Comparison of ENCODE assay signal across 8 cellular contexts in genomic region chr7:75642810-75643486, GRCh38.
DNase-seq lines count a peak whose midpoint lies in the region; ATAC-seq and TF ChIP-seq lines count a peak whose summit lies in the region.

No MANE protein-coding gene starts in this region.

- H3K27me3 ChIP-seq in SU-DHL-6 (ENCODE audit: low read length), result no peaks in the 10 kb centered on the region
- H3K27me3 ChIP-seq in adipocyte (replicated peaks; ENCODE audit: control insufficient read depth, insufficient read depth, low read length), result no peaks in the 10 kb centered on the region

- no peak overlapping the region for H3K4me2 ChIP-seq in SU-DHL-6 (ENCODE audit: low read depth, low read length, poor library complexity, severe bottlenecking)

- DNase-seq in ELR (ENCODE audit: low read depth), result peak; percentile 78
- peak; percentile 81 for DNase-seq in HT-29 (ENCODE audit: low spot score)
- DNase-seq in adipocyte (ENCODE audit: low read depth), result peak; percentile 45
- DNase-seq in immature natural killer cell, result peak; percentile 56 to 69 (median 65)
- peak; percentile 51 for DNase-seq in stimulated activated CD4-positive, alpha-beta T cell treated with anti-CD3 and anti-CD28 coated beads, Interleukin-2, amount 100 ng/mL, for 4 hours (ENCODE audit: low read depth)
- no peak for DNase-seq in globus pallidus (ENCODE audit: low spot score)

- no peaks in the 10 kb centered on the region for H3K79me2 ChIP-seq in SU-DHL-6 (ENCODE audit: insufficient read depth, low read length)

- H3K4me1 Mint-ChIP-seq in immature natural killer cell, result peaks cover 17 to 19% of the 10 kb centered on the region in 2 donors

- no peaks in the 10 kb centered on the region for H3K4me1 ChIP-seq in adipocyte (ENCODE audit: control insufficient read depth, insufficient read depth, low read length)

- H3K27ac ChIP-seq in SU-DHL-6 (ENCODE audit: low read depth, low read length), result no peak overlapping the region

- H3F3A ChIP-seq in SU-DHL-6 (ENCODE audit: insufficient read depth), result no peaks in the 10 kb centered on the region

- no peaks in the 10 kb centered on the region for H4K20me1 ChIP-seq in SU-DHL-6 (ENCODE audit: low read depth, low read length)

- peaks cover 3 to 9% (median 6%) of the 10 kb centered on the region in 3 donors for H3K27me3 Mint-ChIP-seq in immature natural killer cell (ENCODE audit: low read depth in 3 of 3)

- no peaks in the 10 kb centered on the region for H3K9me3 Mint-ChIP-seq in immature natural killer cell

- H3K36me3 ChIP-seq in SU-DHL-6 (ENCODE audit: low read length) (no peaks in the 10 kb centered on the region), adipocyte (ENCODE audit: control insufficient read depth, insufficient read depth, low read length, severe bottlenecking) (no peaks in the 10 kb centered on the region)

- H3K9me3 ChIP-seq in SU-DHL-6 (ENCODE audit: insufficient read depth, low read length), result no peaks in the 10 kb centered on the region
- no peaks in the 10 kb centered on the region for H3K9me3 ChIP-seq in adipocyte (ENCODE audit: control insufficient read depth, low read length)

- H3K9ac ChIP-seq in SU-DHL-6 (ENCODE audit: low read length) (no peak overlapping the region), adipocyte (ENCODE audit: low read length) (no peak overlapping the region)

- peak overlapping the region in 1 of 5 donors; percentile 33 for H3K4me3 Mint-ChIP-seq in immature natural killer cell

- H3K9me2 ChIP-seq in SU-DHL-6 (replicated peaks; ENCODE audit: insufficient read depth, low read length), result no peaks in the 10 kb centered on the region

- no peak for ATAC-seq in GM21367 (IDR thresholded peaks at IDR 0.05; ENCODE audit: unreplicated experiment)

- TF ChIP-seq CTCF in SU-DHL-6 (IDR thresholded peaks at IDR 0.05; ENCODE audit: insufficient read depth, low read length, poor library complexity, severe bottlenecking), result peak; percentile 87

- peaks cover 0 to 6% (median 0%) of the 10 kb centered on the region in 3 donors for H3K36me3 Mint-ChIP-seq in immature natural killer cell

- H2AFZ ChIP-seq in SU-DHL-6 (ENCODE audit: low read depth, low read length, severe bottlenecking), result no peak overlapping the region

- peak overlapping the region in 4 of 6 donors; percentile 5 to 75 (median 48) for H3K27ac Mint-ChIP-seq in immature natural killer cell

- H3K4me3 ChIP-seq in SU-DHL-6 (ENCODE audit: insufficient read depth, low read length, poor library complexity, severe bottlenecking) (no peak overlapping the region), adipocyte (ENCODE audit: low read length) (no peak overlapping the region)
